8 cellular contexts compared by ENCODE assay signal in the genomic region with DNA sequence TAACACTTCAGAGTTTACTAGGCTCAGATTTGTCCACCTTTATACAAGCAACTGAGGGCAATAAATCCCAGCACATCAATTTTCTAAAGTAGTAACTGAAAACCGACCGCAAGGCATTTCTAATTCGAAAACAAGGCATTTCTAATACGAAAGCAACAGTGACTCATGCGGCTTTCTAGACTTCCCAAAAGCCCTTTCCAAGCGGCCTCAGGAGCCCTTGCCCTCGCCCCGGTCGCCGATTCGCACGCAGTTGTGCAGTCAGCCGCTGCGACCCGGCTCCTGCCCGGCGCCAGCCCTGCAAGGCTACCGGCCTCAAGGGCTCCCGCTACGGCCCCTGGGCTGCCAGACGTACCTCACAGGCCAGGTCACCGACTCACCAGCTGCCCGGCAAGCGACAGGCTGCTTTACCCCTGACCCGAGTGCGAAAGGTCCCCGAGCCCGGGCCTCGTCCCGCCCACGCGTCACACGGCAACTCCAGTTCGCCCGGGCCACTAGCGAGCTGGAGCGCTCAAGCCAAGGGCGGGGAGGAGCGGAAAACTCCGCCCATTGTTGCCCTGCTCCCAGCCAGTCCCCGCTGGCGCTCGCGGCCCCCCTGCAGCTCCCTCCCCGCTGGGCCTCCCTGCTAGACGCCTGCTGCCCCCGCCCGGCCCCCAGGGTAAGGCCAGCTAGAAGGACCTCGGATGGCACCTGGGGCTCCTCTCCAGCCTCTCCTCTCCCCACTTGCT. TPM values are rescaled to one million over a fixed set of nuclear protein-coding genes. Genes with fewer than 3 reads are reported as not detected.
DNase-seq lines count a peak whose midpoint lies in the region; ATAC-seq and TF ChIP-seq lines count a peak whose summit lies in the region.

No MANE protein-coding gene starts in this region.

- peak; percentile 61 for DNase-seq in OCI-LY7 (ENCODE audit: low spot score)
- peak; percentile 83 for DNase-seq in activated T-cell treated with anti-CD3 and anti-CD28 coated beads, Interleukin-2, amount 50 U/mL, for 1 hour
- peak; percentile 42 to 61 for DNase-seq in stimulated activated CD8-positive, alpha-beta memory T cell treated with anti-CD3 and anti-CD28 coated beads, Interleukin-4, amount 100 ng/mL, for 4 hours (ENCODE audit: low read depth in 2 of 2, low spot score in 1 of 2)

- H3K9me3 ChIP-seq in BLaER1 (peaks cover 4% of the 10 kb centered on the region; the same call in 1 of the 2 replicates), OCI-LY7 (ENCODE audit: low read length) (no peaks in the 10 kb centered on the region), esophagus (ENCODE audit: control insufficient read depth in 2 of 2, insufficient read depth in 1 of 2, low read depth in 1 of 2, low read length in 1 of 2) (no peaks in the 10 kb centered on the region), mucosa of stomach (ENCODE audit: control insufficient read depth, low read length) (no peaks in the 10 kb centered on the region)

- peak; percentile 33; the same call in 1 of the 2 replicates for TF ChIP-seq CTCF in OCI-LY7 (conservative IDR thresholded peaks at IDR 0.05; ENCODE audit: low read length)

- no peak overlapping the region for H2AFZ ChIP-seq in OCI-LY7 (ENCODE audit: low read length)

- peaks cover 100% of the 10 kb centered on the region for H4K20me1 ChIP-seq in BLaER1
- peaks cover 50% of the 10 kb centered on the region for H4K20me1 ChIP-seq in OCI-LY7 (ENCODE audit: insufficient read depth, low read length)

- WGBS in esophagus, 2 donors = 1% methylated on average over 44 to 49 of the region's 49 CpGs

- CTCF ChIA-PET in OCI-LY7 (lab: Charles Lee; ENCODE audit: unreplicated experiment) = no interaction called here

- H3K4me2 ChIP-seq in BLaER1 = peak overlapping the region; percentile 70
- H3K4me2 ChIP-seq in OCI-LY7 (ENCODE audit: low read length) = peak overlapping the region; percentile 49

- peaks cover 100% of the 10 kb centered on the region for H3K79me2 ChIP-seq in OCI-LY7 (ENCODE audit: insufficient read depth, low read depth, low read length)

- peak; percentile 72 for ATAC-seq in HG03378 (IDR thresholded peaks at IDR 0.05; ENCODE audit: unreplicated experiment)

- H3K4me1 ChIP-seq in BLaER1 (peaks cover 46% of the 10 kb centered on the region), OCI-LY7 (ENCODE audit: insufficient read depth, low read length, poor library complexity, severe bottlenecking) (peaks cover 54% of the 10 kb centered on the region), esophagus (ENCODE audit: control insufficient read depth in 2 of 2, insufficient read depth in 2 of 2, low read length in 1 of 2) (peaks cover 4 to 7% of the 10 kb centered on the region in 2 donors), mucosa of stomach (ENCODE audit: control insufficient read depth, insufficient read depth, low read length) (peaks cover 52% of the 10 kb centered on the region)

- POLR2A ChIA-PET in OCI-LY7 (lab: Charles Lee) = interaction anchor here (0.6 kb wide), 1 partner anchor 24 kb away, joined by 4 read pairs; no protein-coding TSS in a partner anchor

- peak; percentile 49 for TF ChIP-seq POLR2A in GM19193 (IDR thresholded peaks at IDR 0.05; ENCODE audit: extremely low read depth, insufficient read depth, insufficient read length)

- H3K9me2 ChIP-seq in OCI-LY7 (ENCODE audit: insufficient read depth, low read length) = no peaks in the 10 kb centered on the region

- H3K9ac ChIP-seq in BLaER1 (0 out of 2 replicates have a peak overlapping the region, but pooled peaks have one; percentile 23), mucosa of stomach (ENCODE audit: low read length) (peak overlapping the region; percentile 60)

- H3K36me3 ChIP-seq in BLaER1 (peaks cover 32% of the 10 kb centered on the region), OCI-LY7 (ENCODE audit: insufficient read depth, low read length) (peaks cover 50% of the 10 kb centered on the region), esophagus (ENCODE audit: control insufficient read depth in 2 of 2, insufficient read depth in 2 of 2, low read length in 1 of 2) (peaks cover 0 to 1% of the 10 kb centered on the region in 2 donors), mucosa of stomach (ENCODE audit: control insufficient read depth, insufficient read depth, low read length) (no peaks in the 10 kb centered on the region)

- peak overlapping the region; percentile 59 for H3K4me3 ChIP-seq in BLaER1
- H3K4me3 ChIP-seq in OCI-LY7 (ENCODE audit: low read depth, low read length, poor library complexity, severe bottlenecking) = peak overlapping the region; percentile 51
- H3K4me3 ChIP-seq in esophagus (ENCODE audit: low read depth in 1 of 2, low read length in 2 of 2) = peak overlapping the region; percentile 64 to 73
- no peak overlapping the region for H3K4me3 ChIP-seq in mucosa of stomach (ENCODE audit: low read length)

- BruUV-seq in OCI-LY7 (replicated peaks; lab: Mats Ljungman, UMichigan) = no TSS peak

- H3K27me3 ChIP-seq in BLaER1 = no peaks in the 10 kb centered on the region
- H3K27me3 ChIP-seq in esophagus (ENCODE audit: control insufficient read depth in 1 of 2, insufficient read depth in 2 of 2, low read length in 2 of 2) = no peaks in the 10 kb centered on the region
- H3K27me3 ChIP-seq in mucosa of stomach (ENCODE audit: control insufficient read depth, insufficient read depth, low read length) = no peaks in the 10 kb centered on the region

- H3K27ac ChIP-seq in BLaER1 (no peak overlapping the region), OCI-LY7 (ENCODE audit: low read depth, low read length, poor library complexity, severe bottlenecking) (no peak overlapping the region), esophagus (ENCODE audit: low read depth in 2 of 2, low read length in 1 of 2) (peak overlapping the region; percentile 86 to 95)

- intact Hi-C loops in OCI-LY7 (cut with micrococcal nuclease; ENCODE audit: unreplicated experiment) = loop anchor here (5.0 kb wide), 1 partner anchor 41 kb away; no protein-coding TSS in a partner anchor

RNA-seq across cellular contexts. Expression of gene NCOA4, which starts 7.3 kb away (rescaled TPM):
- total RNA-seq in OCI-LY7 (2014; rRNA removed; shearing (Covaris generic)) = 78.8 and 100.0 TPM in 2 replicates
- total RNA-seq in OCI-LY7 (2022) = 71.1 and 72.4 TPM in 2 replicates
- polyA plus RNA-seq in esophagus = 10 to 100 TPM; 34.7 to 64.7 TPM

RNA-seq across cellular contexts. Expression of gene MSMB, which starts 22.9 kb away (rescaled TPM):
- not detected in 2 replicates for total RNA-seq in OCI-LY7 (2014; rRNA removed; shearing (Covaris generic))
- not detected in 2 replicates for total RNA-seq in OCI-LY7 (2022)
- under 1 TPM; 0.26 to 0.59 TPM for polyA plus RNA-seq in esophagus

RNA-seq across cellular contexts. Expression of gene TIMM23, which starts 50.9 kb away (rescaled TPM):
- total RNA-seq in OCI-LY7 (2014; rRNA removed; shearing (Covaris generic)) = 50.5 and 50.6 TPM in 2 replicates
- total RNA-seq in OCI-LY7 (2022) = 51.7 and 59.1 TPM in 2 replicates
- 10 to 100 TPM; 56.7 to 62.1 TPM for polyA plus RNA-seq in esophagus

Comparison
In these comparisons a context has a peak if more than half of its experiments do, and no peak if none do; other contexts are left out.
1. H3K27ac ChIP-seq: peak in esophagus (2 of 2); none in BLaER1 (single experiment) and OCI-LY7 (single experiment).
2. Peak in every context shown above with its lines, with median percentiles within 50 percentile points of each other: DNase-seq.